1 cellular context compared by ENCODE assay signal in genomic region chr1:159162511-159163265, GRCh38.
TF ChIP-seq lines count a peak whose summit lies in the region.

No MANE protein-coding gene starts in this region.

TF ChIP-seq in GM12878, 131 proteins besides CTCF, POLR2A, EP300 and RAD21:
- TF ChIP-seq CEBPZ (IDR thresholded peaks at IDR 0.05; ENCODE audit: low read depth, low read length) (no peak), SPI1 (IDR thresholded peaks at IDR 0.05; ENCODE audit: borderline replicate concordance, insufficient read depth, low read depth, low read length) (peak; percentile 65; the same call in 1 of the 2 replicates)
